In the genomic region with DNA sequence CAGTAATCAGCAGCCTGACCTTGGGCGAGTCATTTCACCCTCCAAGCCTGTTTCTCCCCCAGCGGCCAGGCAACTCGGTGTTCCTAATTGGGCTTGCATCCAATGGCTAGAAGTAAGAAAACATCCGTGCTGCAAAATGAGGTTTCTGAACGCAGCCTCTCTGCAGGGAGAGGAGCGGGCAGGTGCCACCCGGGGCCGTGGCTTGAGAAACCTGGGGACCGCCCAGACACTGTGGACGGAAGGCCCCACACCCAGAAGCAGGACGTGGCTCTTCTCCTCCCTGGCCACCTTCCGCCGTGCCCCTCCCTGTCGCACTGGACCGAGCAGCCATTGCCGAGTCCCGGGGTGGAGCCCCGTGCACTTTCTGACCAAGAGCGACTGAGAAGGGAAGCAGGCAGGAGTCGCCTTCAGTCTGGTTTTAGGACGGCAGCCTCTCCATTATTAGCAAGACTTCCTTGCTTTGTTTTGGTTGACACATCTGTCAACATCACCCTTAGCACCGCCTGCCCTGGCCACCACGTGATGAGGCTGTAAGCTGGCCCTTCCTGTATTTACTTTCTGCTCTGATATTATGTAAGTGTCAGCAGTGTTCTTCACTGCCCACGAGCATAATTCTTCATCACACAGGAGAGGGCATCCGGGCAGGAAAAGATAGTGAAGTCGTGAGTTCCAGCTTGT, we compare ENCODE assay signal across 1 cellular context.
TF ChIP-seq lines count a peak whose summit lies in the region.

No MANE protein-coding gene starts in this region.

TF ChIP-seq in HepG2, 621 proteins besides CTCF, POLR2A, EP300 and RAD21 (continued from another document and continues in another):
- TF ChIP-seq MYPOP (CRISPR knock-in tag; IDR thresholded peaks at IDR 0.05) (peak; percentile 35; the same call in 1 of the 2 replicates), ZNF329 (CRISPR knock-in tag; IDR thresholded peaks at IDR 0.05; ENCODE audit: low read depth) (no peak), FOXK2 (IDR thresholded peaks at IDR 0.05) (peak; percentile 97), ZNF678 (CRISPR knock-in tag; IDR thresholded peaks at IDR 0.05) (no peak), DR1 (CRISPR knock-in tag; IDR thresholded peaks at IDR 0.05) (no peak), ZKSCAN5 (CRISPR knock-in tag; IDR thresholded peaks at IDR 0.05) (no peak), ZNF792 (CRISPR knock-in tag; IDR thresholded peaks at IDR 0.05) (peak; percentile 49; the same call in 1 of the 2 replicates), SP140L (CRISPR knock-in tag; IDR thresholded peaks at IDR 0.05; ENCODE audit: borderline replicate concordance) (no peak), PATZ1 (CRISPR knock-in tag; IDR thresholded peaks at IDR 0.05) (0 out of 2 replicates have a peak, but pooled peaks have one; percentile 35), PAXIP1 (CRISPR knock-in tag; conservative IDR thresholded peaks at IDR 0.05) (peak; percentile 62), ZNF788 (CRISPR knock-in tag; IDR thresholded peaks at IDR 0.05; ENCODE audit: borderline replicate concordance) (peak; percentile 68), TEAD3 (CRISPR knock-in tag; optimal IDR thresholded peaks at IDR 0.05; ENCODE audit: borderline replicate concordance) (peak; percentile 74), ZNF33B (CRISPR knock-in tag; IDR thresholded peaks at IDR 0.05) (no peak), MLXIP (CRISPR knock-in tag; IDR thresholded peaks at IDR 0.05; ENCODE audit: borderline replicate concordance) (no peak), RARG (CRISPR knock-in tag; IDR thresholded peaks at IDR 0.05; ENCODE audit: low read depth) (no peak), ZNF879 (CRISPR knock-in tag; IDR thresholded peaks at IDR 0.05) (no peak), TAF15 (IDR thresholded peaks at IDR 0.05; ENCODE audit: low read depth, low read length, poor library complexity, severe bottlenecking) (no peak), ZBTB8A (CRISPR knock-in tag; IDR thresholded peaks at IDR 0.05; ENCODE audit: borderline replicate concordance, low read depth) (no peak), ETV5 (CRISPR knock-in tag; IDR thresholded peaks at IDR 0.05; ENCODE audit: borderline replicate concordance) (peak; percentile 71), ZKSCAN8 (CRISPR knock-in tag; IDR thresholded peaks at IDR 0.05; ENCODE audit: borderline replicate concordance) (peak; percentile 77; the same call in 1 of the 2 replicates), NFAT5 (CRISPR knock-in tag; IDR thresholded peaks at IDR 0.05) (no peak), ZNF225 (CRISPR knock-in tag; IDR thresholded peaks at IDR 0.05) (no peak), TARDBP (CRISPR knock-in tag; IDR thresholded peaks at IDR 0.05) (no peak; the same call in 1 of the 2 replicates), MAX (IDR thresholded peaks at IDR 0.05) (peak; percentile 97), ZBTB3 (CRISPR knock-in tag; IDR thresholded peaks at IDR 0.05; ENCODE audit: borderline replicate concordance, low read depth) (no peak), RCOR2 (CRISPR knock-in tag; IDR thresholded peaks at IDR 0.05) (0 out of 2 replicates have a peak, but pooled peaks have one; percentile 41), MAFG (CRISPR knock-in tag; IDR thresholded peaks at IDR 0.05) (no peak)
- TF ChIP-seq, protein P1, sequence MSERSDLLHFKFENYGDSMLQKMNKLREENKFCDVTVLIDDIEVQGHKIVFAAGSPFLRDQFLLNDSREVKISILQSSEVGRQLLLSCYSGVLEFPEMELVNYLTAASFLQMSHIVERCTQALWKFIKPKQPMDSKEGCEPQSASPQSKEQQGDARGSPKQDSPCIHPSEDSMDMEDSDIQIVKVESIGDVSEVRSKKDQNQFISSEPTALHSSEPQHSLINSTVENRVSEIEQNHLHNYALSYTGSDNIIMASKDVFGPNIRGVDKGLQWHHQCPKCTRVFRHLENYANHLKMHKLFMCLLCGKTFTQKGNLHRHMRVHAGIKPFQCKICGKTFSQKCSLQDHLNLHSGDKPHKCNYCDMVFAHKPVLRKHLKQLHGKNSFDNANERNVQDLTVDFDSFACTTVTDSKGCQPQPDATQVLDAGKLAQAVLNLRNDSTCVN (CRISPR knock-in tag; IDR thresholded peaks at IDR 0.05; ENCODE audit: borderline replicate concordance) = no peak
- TF ChIP-seq, protein P2, sequence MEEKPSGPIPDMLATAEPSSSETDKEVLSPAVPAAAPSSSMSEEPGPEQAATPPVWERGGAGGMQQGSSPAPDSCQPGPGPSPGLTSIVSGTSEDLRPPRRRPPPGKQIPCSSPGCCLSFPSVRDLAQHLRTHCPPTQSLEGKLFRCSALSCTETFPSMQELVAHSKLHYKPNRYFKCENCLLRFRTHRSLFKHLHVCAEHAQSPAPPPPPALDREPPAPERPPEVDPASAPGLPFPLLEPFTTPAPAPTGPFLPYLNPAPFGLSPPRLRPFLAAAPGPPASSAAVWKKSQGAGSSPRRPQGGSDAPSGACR (CRISPR knock-in tag; IDR thresholded peaks at IDR 0.05) = no peak
- TF ChIP-seq, protein P3, sequence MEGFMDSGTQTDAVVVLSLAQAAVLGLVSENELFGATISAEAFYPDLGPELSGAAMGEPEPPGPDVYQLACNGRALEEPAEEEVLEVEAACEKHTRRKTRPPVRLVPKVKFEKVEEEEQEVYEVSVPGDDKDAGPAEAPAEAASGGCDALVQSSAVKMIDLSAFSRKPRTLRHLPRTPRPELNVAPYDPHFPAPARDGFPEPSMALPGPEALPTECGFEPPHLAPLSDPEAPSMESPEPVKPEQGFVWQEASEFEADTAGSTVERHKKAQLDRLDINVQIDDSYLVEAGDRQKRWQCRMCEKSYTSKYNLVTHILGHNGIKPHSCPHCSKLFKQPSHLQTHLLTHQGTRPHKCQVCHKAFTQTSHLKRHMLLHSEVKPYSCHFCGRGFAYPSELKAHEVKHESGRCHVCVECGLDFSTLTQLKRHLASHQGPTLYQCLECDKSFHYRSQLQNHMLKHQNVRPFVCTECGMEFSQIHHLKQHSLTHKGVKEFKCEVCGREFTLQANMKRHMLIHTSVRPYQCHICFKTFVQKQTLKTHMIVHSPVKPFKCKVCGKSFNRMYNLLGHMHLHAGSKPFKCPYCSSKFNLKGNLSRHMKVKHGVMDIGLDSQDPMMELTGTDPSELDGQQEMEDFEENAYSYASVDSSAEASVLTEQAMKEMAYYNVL (CRISPR knock-in tag; IDR thresholded peaks at IDR 0.05; ENCODE audit: borderline replicate concordance) = peak; percentile 62; the same call in 1 of the 2 replicates
- TF ChIP-seq, protein P4, sequence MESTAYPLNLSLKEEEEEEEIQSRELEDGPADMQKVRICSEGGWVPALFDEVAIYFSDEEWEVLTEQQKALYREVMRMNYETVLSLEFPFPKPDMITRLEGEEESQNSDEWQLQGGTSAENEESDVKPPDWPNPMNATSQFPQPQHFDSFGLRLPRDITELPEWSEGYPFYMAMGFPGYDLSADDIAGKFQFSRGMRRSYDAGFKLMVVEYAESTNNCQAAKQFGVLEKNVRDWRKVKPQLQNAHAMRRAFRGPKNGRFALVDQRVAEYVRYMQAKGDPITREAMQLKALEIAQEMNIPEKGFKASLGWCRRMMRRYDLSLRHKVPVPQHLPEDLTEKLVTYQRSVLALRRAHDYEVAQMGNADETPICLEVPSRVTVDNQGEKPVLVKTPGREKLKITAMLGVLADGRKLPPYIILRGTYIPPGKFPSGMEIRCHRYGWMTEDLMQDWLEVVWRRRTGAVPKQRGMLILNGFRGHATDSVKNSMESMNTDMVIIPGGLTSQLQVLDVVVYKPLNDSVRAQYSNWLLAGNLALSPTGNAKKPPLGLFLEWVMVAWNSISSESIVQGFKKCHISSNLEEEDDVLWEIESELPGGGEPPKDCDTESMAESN (CRISPR knock-in tag; conservative IDR thresholded peaks at IDR 0.05) = peak; percentile 88
